ENCODE assay signal across 10 cellular contexts in genomic region chr15:100914876-100915275, GRCh38. TPM values are rescaled to one million over a fixed set of nuclear protein-coding genes. Genes with fewer than 3 reads are reported as not detected.
DNase-seq lines count a peak whose midpoint lies in the region; ATAC-seq and TF ChIP-seq lines count a peak whose summit lies in the region.
"Had no signal": no experiment of that assay in that cellular context is flagged by ENCODE, and none has a peak within 500 bp of the region (broad histone marks: within the 10 kb centered on the region; RNA-seq: fewer than 3 reads in every experiment).

No MANE protein-coding gene starts in this region.

- H3K27me3 Mint-ChIP-seq in Caco-2 (ENCODE audit: insufficient read depth, unreplicated experiment) = no peaks in the 10 kb centered on the region

- BruUV-seq in Caco-2 (replicated peaks; lab: Mats Ljungman, UMichigan) = no TSS peak

- no peaks in the 10 kb centered on the region for H4K20me1 ChIP-seq in hepatocyte (ENCODE audit: insufficient read depth, poor library complexity, severe bottlenecking)

- H4K8ac ChIP-seq in neuronal stem cell (ENCODE audit: low read depth, low read length) = no peak overlapping the region

- no peak overlapping the region for H2BK120ac ChIP-seq in neuronal stem cell (ENCODE audit: low read depth, low read length)

- intact Hi-C loops in Caco-2 (cut with micrococcal nuclease; ENCODE audit: unreplicated experiment) = loop anchor here (5.0 kb wide), 2 partner anchors 288 to 342 kb away; no protein-coding TSS in a partner anchor

- DNase-seq in H7 = peak; percentile 84
- DNase-seq in WERI-Rb-1 = no peak
- DNase-seq in hepatocyte (ENCODE audit: low spot score) = no peak
- DNase-seq in upper lobe of left lung = peak in 1 of 2 donors; percentile 80
- no peak for DNase-seq in Caco-2
- no peak for DNase-seq in neuronal stem cell (ENCODE audit: low spot score)
- DNase-seq: KG1 had no signal

- WGBS in hepatocyte (ENCODE audit: low lambda C conversion rate, missing lambda C conversion rate) = 55% methylated on average over 6 of the region's 6 CpGs
- WGBS in upper lobe of left lung, 2 donors = 51 to 58% methylated on average over 5 to 6 of the region's 6 CpGs
- no CpG with 5 or more reads among the region's 6 CpGs for WGBS in neuronal stem cell (ENCODE audit: extremely low coverage in 2 of 2, insufficient read length in 2 of 2, insufficient replicate concordance in 1 of 2), 2 donors

- no peak overlapping the region for H3K27ac ChIP-seq in WERI-Rb-1
- no peak overlapping the region for H3K27ac ChIP-seq in hepatocyte
- peak overlapping the region in 1 of 4 donors; percentile 10 for H3K27ac ChIP-seq in upper lobe of left lung
- H3K27ac ChIP-seq in neuronal stem cell (replicated peaks; ENCODE audit: low read length) = no peak overlapping the region

- H4K91ac ChIP-seq in neuronal stem cell (ENCODE audit: low read depth, low read length, poor library complexity) = no peak overlapping the region

- TF ChIP-seq CTCF in WERI-Rb-1 (IDR thresholded peaks at IDR 0.05; ENCODE audit: low read depth, low read length) (peak; percentile 36; the same call in 1 of the 2 replicates), hepatocyte (IDR thresholded peaks at IDR 0.05; ENCODE audit: poor library complexity) (peak; percentile 19), upper lobe of left lung (IDR thresholded peaks at IDR 0.05) (peak in 5 of 6 experiments; percentile 13 to 53 (median 34)), Caco-2 (IDR thresholded peaks at IDR 0.05; ENCODE audit: insufficient read depth in 1 of 2, low read depth in 1 of 2, low read length in 1 of 2, severe bottlenecking in 1 of 2, unreplicated experiment in 1 of 2) (no peak)

- no peak overlapping the region for H3K4me3 Mint-ChIP-seq in Caco-2 (ENCODE audit: unreplicated experiment)
- H3K4me3 Mint-ChIP-seq: brain had no signal

- H3K4me3 ChIP-seq in H7 (ENCODE audit: insufficient read depth, low read depth, low read length) (no peak overlapping the region), WERI-Rb-1 (ENCODE audit: low read depth, low read length) (no peak overlapping the region), hepatocyte (no peak overlapping the region), upper lobe of left lung (peak overlapping the region in 1 of 4 donors; percentile 1), Caco-2 (ENCODE audit: low read depth, low read length) (no peak overlapping the region), neuronal stem cell (ENCODE audit: low read length in 2 of 2) (no peak overlapping the region)

- H3K79me1 ChIP-seq in neuronal stem cell (ENCODE audit: low read depth, low read length) = no peaks in the 10 kb centered on the region

- ATAC-seq in upper lobe of left lung (ENCODE audit: low FRiP score in 2 of 2) (peak in 1 of 2 donors; percentile 72), HG02938 (IDR thresholded peaks at IDR 0.05; ENCODE audit: unreplicated experiment) (no peak)

- POLR2A ChIA-PET in Caco-2 (lab: Charles Lee) = no interaction called here

- H2AK5ac ChIP-seq in neuronal stem cell (ENCODE audit: low read depth, low read length) = no peak overlapping the region

- no peak overlapping the region for H3K27ac Mint-ChIP-seq in Caco-2 (ENCODE audit: unreplicated experiment)
- H3K27ac Mint-ChIP-seq: activated T-helper 2 cell treated with anti-CD3 and anti-CD28 coated beads, Interferon-gamma antibody, Interleukin-2, Interleukin-4, amounts not matched to agents 10 μg/mL and 5 μg/mL and 100 μg/mL, durations not matched to agents 14 hours and 24 hours and 36 hours; brain had no signal

- no peak overlapping the region for H3K4ac ChIP-seq in neuronal stem cell (ENCODE audit: low read length)

- H2BK5ac ChIP-seq in neuronal stem cell (ENCODE audit: low read length) = no peak overlapping the region

- H3K18ac ChIP-seq in neuronal stem cell (ENCODE audit: low read length) = no peak overlapping the region

- H3K4me1 ChIP-seq in hepatocyte (ENCODE audit: insufficient read depth) = peaks cover 6% of the 10 kb centered on the region
- peaks cover 9 to 33% (median 20%) of the 10 kb centered on the region in 4 donors for H3K4me1 ChIP-seq in upper lobe of left lung
- H3K4me1 ChIP-seq in Caco-2 = no peaks in the 10 kb centered on the region
- H3K4me1 ChIP-seq in neuronal stem cell (ENCODE audit: control insufficient read depth in 2 of 2, insufficient read depth in 1 of 2, low read depth in 1 of 2, low read length in 2 of 2) = no peaks in the 10 kb centered on the region

- H3K27me3 ChIP-seq in H7 (ENCODE audit: control insufficient read depth, insufficient read depth, low read length) (peaks cover 18% of the 10 kb centered on the region), WERI-Rb-1 (ENCODE audit: insufficient read depth, low read depth, severe bottlenecking) (no peaks in the 10 kb centered on the region), hepatocyte (peaks cover 13% of the 10 kb centered on the region), upper lobe of left lung (no peaks in the 10 kb centered on the region), Caco-2 (replicated peaks; ENCODE audit: control insufficient read depth, insufficient read depth, low read length) (no peaks in the 10 kb centered on the region), neuronal stem cell (ENCODE audit: control insufficient read depth in 3 of 3, insufficient read depth in 3 of 3, low read depth in 1 of 3, low read length in 3 of 3) (peaks cover 13 to 56% (median 30%) of the 10 kb centered on the region in 3 experiments)

- H2BK12ac ChIP-seq in neuronal stem cell (ENCODE audit: low read length) = no peak overlapping the region

- H3K9me3 ChIP-seq in WERI-Rb-1 (ENCODE audit: severe bottlenecking) = peaks cover 2% of the 10 kb centered on the region
- peaks cover 3% of the 10 kb centered on the region for H3K9me3 ChIP-seq in hepatocyte (ENCODE audit: low read depth)
- no peaks in the 10 kb centered on the region for H3K9me3 ChIP-seq in upper lobe of left lung
- H3K9me3 ChIP-seq in Caco-2 = 0 out of 2 replicates have a peak, but pooled peaks cover 4% of the 10 kb centered on the region
- H3K9me3 ChIP-seq in neuronal stem cell (replicated peaks in 1 of 2; ENCODE audit: control insufficient read depth in 2 of 2, insufficient read depth in 1 of 2, low read depth in 1 of 2, low read length in 2 of 2) = no peaks in the 10 kb centered on the region

- H3K79me2 ChIP-seq in hepatocyte = no peaks in the 10 kb centered on the region

- peaks cover 7% of the 10 kb centered on the region for H3K36me3 Mint-ChIP-seq in Caco-2 (ENCODE audit: insufficient read depth, unreplicated experiment)
- H3K36me3 Mint-ChIP-seq: brain had no signal

- H3K9me2 ChIP-seq in hepatocyte (replicated peaks; ENCODE audit: insufficient read depth) = no peaks in the 10 kb centered on the region

- H3K4me1 Mint-ChIP-seq in Caco-2 (ENCODE audit: low read depth, unreplicated experiment) = peaks cover 6% of the 10 kb centered on the region

- no peak overlapping the region for H3K23ac ChIP-seq in neuronal stem cell (ENCODE audit: low read depth, low read length, poor library complexity)

- H3K14ac ChIP-seq in neuronal stem cell (ENCODE audit: low read length) = no peak overlapping the region

- no peak overlapping the region for H3K4me2 ChIP-seq in hepatocyte
- no peak overlapping the region for H3K4me2 ChIP-seq in neuronal stem cell (ENCODE audit: insufficient read depth, low read length, poor library complexity, severe bottlenecking)

- no peak overlapping the region for H2BK15ac ChIP-seq in neuronal stem cell (ENCODE audit: low read length)

- no peak overlapping the region for H3K9ac ChIP-seq in neuronal stem cell (ENCODE audit: low read depth, low read length, poor library complexity)

- TF ChIP-seq EP300 in upper lobe of left lung (IDR thresholded peaks at IDR 0.05) = peak in 1 of 4 donors; percentile 11

- no peak for TF ChIP-seq POLR2A in upper lobe of left lung (IDR thresholded peaks at IDR 0.05)

- no peak overlapping the region for H2AFZ ChIP-seq in hepatocyte
- no peak overlapping the region for H2AFZ ChIP-seq in neuronal stem cell (ENCODE audit: low read length)

- H3K9me3 Mint-ChIP-seq in Caco-2 (ENCODE audit: unreplicated experiment) = no peaks in the 10 kb centered on the region
- H3K9me3 Mint-ChIP-seq: activated T-helper 2 cell treated with anti-CD3 and anti-CD28 coated beads, Interferon-gamma antibody, Interleukin-2, Interleukin-4, amounts not matched to agents 10 μg/mL and 5 μg/mL and 100 μg/mL, durations not matched to agents 14 hours and 24 hours and 36 hours had no signal

- H3K36me3 ChIP-seq in H7 (replicated peaks; ENCODE audit: control insufficient read depth, insufficient read depth, low read length) = 0 out of 2 replicates have a peak, but pooled peaks cover 2% of the 10 kb centered on the region
- no peaks in the 10 kb centered on the region for H3K36me3 ChIP-seq in WERI-Rb-1
- H3K36me3 ChIP-seq in hepatocyte (replicated peaks; ENCODE audit: insufficient read depth, low read depth) = no peaks in the 10 kb centered on the region
- H3K36me3 ChIP-seq in upper lobe of left lung = no peaks in the 10 kb centered on the region
- H3K36me3 ChIP-seq in Caco-2 (ENCODE audit: control insufficient read depth, insufficient read depth, low read length) = no peaks in the 10 kb centered on the region
- no peaks in the 10 kb centered on the region for H3K36me3 ChIP-seq in neuronal stem cell (replicated peaks in 1 of 2; ENCODE audit: control insufficient read depth in 2 of 2, insufficient read depth in 2 of 2, low read length in 2 of 2)

- CTCF ChIA-PET in Caco-2 (lab: Charles Lee) = no interaction called here

RNA-seq across cellular contexts. Expression of gene LRRK1, which starts 4.3 kb away (rescaled TPM):
- total RNA-seq in H7 (2014; rRNA removed; shearing (Covaris generic)) = 3.3 and 6.6 TPM in 2 replicates
- total RNA-seq in hepatocyte = 2.1 and 2.6 TPM in 2 replicates
- 2.1 and 2.7 TPM in 2 replicates for polyA plus RNA-seq in hepatocyte
- 10 to 100 TPM; 15.0 to 47.1 (median 31.2) TPM for total RNA-seq in upper lobe of left lung
- 9.2 and 12.0 TPM in 2 replicates for total RNA-seq in Caco-2 (2022)
- polyA plus RNA-seq in neuronal stem cell (2013, experiment 1 of 2) = 0.13 TPM
- polyA plus RNA-seq in neuronal stem cell (2013, experiment 2 of 2) = 0.08 TPM

RNA-seq across cellular contexts. Expression of gene ALDH1A3, which starts 35.2 kb away (rescaled TPM):
- total RNA-seq in H7 (2014; rRNA removed; shearing (Covaris generic)) = 25.6 and 25.9 TPM in 2 replicates
- total RNA-seq in hepatocyte = 11.7 and 20.5 TPM in 2 replicates
- polyA plus RNA-seq in hepatocyte = 4.9 and 6.8 TPM in 2 replicates
- total RNA-seq in upper lobe of left lung = 10 to 100 TPM in 5 of 6 donors, 1 to 10 TPM in 1; 3.6 to 41.5 (median 14.1) TPM
- total RNA-seq in Caco-2 (2022) = 3.9 and 6.6 TPM in 2 replicates
- polyA plus RNA-seq in neuronal stem cell (2013, experiment 1 of 2) = 0.52 TPM
- 0.64 TPM for polyA plus RNA-seq in neuronal stem cell (2013, experiment 2 of 2)
- total RNA-seq: activated T-helper 2 cell treated with anti-CD3 and anti-CD28 coated beads, Interferon-gamma antibody, Interleukin-2, Interleukin-4, amounts not matched to agents 10 μg/mL and 5 μg/mL and 100 μg/mL, durations not matched to agents 14 hours and 24 hours and 36 hours had no signal

Comparison
In these comparisons a context has a peak if more than half of its experiments do, and no peak if none do; other contexts are left out.
1. CTCF ChIP-seq: peak in WERI-Rb-1 (single experiment), hepatocyte (single experiment) and upper lobe of left lung (5 of 6); none in Caco-2 (0 of 2).